Comparison of ENCODE assay signal across 16 cellular contexts in genomic region chr12:118571730-118572129, GRCh38.
DNase-seq lines count a peak whose midpoint lies in the region; ATAC-seq and TF ChIP-seq lines count a peak whose summit lies in the region.
"Had no signal": no experiment of that assay in that cellular context is flagged by ENCODE, and none has a peak within 500 bp of the region (broad histone marks: within the 10 kb centered on the region; RNA-seq: fewer than 3 reads in every experiment).

No MANE protein-coding gene starts in this region.

- no peak for TF ChIP-seq POLR2A in heart left ventricle (IDR thresholded peaks at IDR 0.05)
- no peak for TF ChIP-seq POLR2A in esophagus muscularis mucosa (IDR thresholded peaks at IDR 0.05; ENCODE audit: low read depth)

- H3K9me3 ChIP-seq in heart left ventricle (peaks cover 0 to 20% (median 0%) of the 10 kb centered on the region in 12 donors), esophagus muscularis mucosa (peaks cover 0 to 4% (median 2%) of the 10 kb centered on the region in 4 donors), upper lobe of right lung (no peaks in the 10 kb centered on the region)

- H3K36me3 ChIP-seq in heart left ventricle, result no peaks in the 10 kb centered on the region
- H3K36me3 ChIP-seq in esophagus muscularis mucosa, result no peaks in the 10 kb centered on the region
- H3K36me3 ChIP-seq in upper lobe of right lung, result no peaks in the 10 kb centered on the region
- H3K36me3 ChIP-seq: BLaER1 had no signal

- H3K4me3 ChIP-seq in heart left ventricle, result no peak overlapping the region
- no peak overlapping the region for H3K4me3 ChIP-seq in esophagus muscularis mucosa
- H3K4me3 ChIP-seq in upper lobe of right lung, result no peak overlapping the region
- H3K4me3 ChIP-seq: BLaER1, GM23248 had no signal

- H3K27ac ChIP-seq in heart left ventricle (peak overlapping the region in 1 of 12 donors; percentile 33), esophagus muscularis mucosa (replicated peaks in 1 of 4) (peak overlapping the region in 3 of 4 donors; percentile 12 to 37 (median 16)), upper lobe of right lung (no peak overlapping the region)
- H3K27ac ChIP-seq: BLaER1, C4-2B, GM23248 had no signal

- intact Hi-C loops in heart left ventricle (cut with DNase I), result no loop called here
- intact Hi-C loops in cardiac septum (cut with DNase I), result no loop called here
- intact Hi-C loops in esophagus muscularis mucosa (cut with DNase I), result no loop called here
- intact Hi-C loops in left ventricle myocardium superior (cut with micrococcal nuclease), result no loop called here
- intact Hi-C loops in upper lobe of right lung (cut with DNase I), result no loop called here

- no peak for TF ChIP-seq CTCF in heart left ventricle (IDR thresholded peaks at IDR 0.05)
- no peak for TF ChIP-seq CTCF in esophagus muscularis mucosa (IDR thresholded peaks at IDR 0.05)
- TF ChIP-seq CTCF in upper lobe of right lung (IDR thresholded peaks at IDR 0.05), result no peak
- TF ChIP-seq CTCF in omental fat pad (IDR thresholded peaks at IDR 0.05), result no peak

- H3K27me3 ChIP-seq in heart left ventricle (no peaks in the 10 kb centered on the region), esophagus muscularis mucosa (no peaks in the 10 kb centered on the region), upper lobe of right lung (no peaks in the 10 kb centered on the region)
- H3K27me3 ChIP-seq: BLaER1 had no signal

- DNase-seq in heart left ventricle (no peak), cardiac septum (ENCODE audit: low spot score) (no peak), esophagus muscularis mucosa (ENCODE audit: extremely low spot score) (no peak), left ventricle myocardium superior (peak; percentile 28), upper lobe of right lung (no peak), omental fat pad (ENCODE audit: low spot score) (no peak)
- DNase-seq: Caco-2; CD4-positive, CD25-positive, alpha-beta regulatory T cell; CD8-positive, alpha-beta T cell; DMS153; DND-41; GM23248; H7; HCEC 1CT had no signal

- no peak for TF ChIP-seq EP300 in esophagus muscularis mucosa (IDR thresholded peaks at IDR 0.05)

- 61 to 69% (median 62%) methylated on average over 5 of the region's 5 CpGs for WGBS in heart left ventricle, 4 donors
- 87% methylated on average over 5 of the region's 5 CpGs for WGBS in esophagus muscularis mucosa

- ATAC-seq in heart left ventricle (peak; percentile 66 to 75 (median 70)), left ventricle myocardium superior (peak; percentile 90), upper lobe of right lung (no peak), omental fat pad (ENCODE audit: low FRiP score) (no peak)
- ATAC-seq: CD8-positive, alpha-beta T cell had no signal

- peaks cover 0 to 4% (median 0%) of the 10 kb centered on the region in 12 donors for H3K4me1 ChIP-seq in heart left ventricle
- peaks cover 0 to 9% (median 2%) of the 10 kb centered on the region in 4 donors for H3K4me1 ChIP-seq in esophagus muscularis mucosa
- H3K4me1 ChIP-seq in upper lobe of right lung, result no peaks in the 10 kb centered on the region
- H3K4me1 ChIP-seq: BLaER1, Caco-2 had no signal

Comparison
In these comparisons a context has a peak if more than half of its experiments do, and no peak if none do; other contexts are left out.
1. ATAC-seq: peak in heart left ventricle (4 of 4) and left ventricle myocardium superior (single experiment); none in upper lobe of right lung (single experiment) and omental fat pad (single experiment).